22 cellular contexts compared by ENCODE assay signal in genomic region chr2:143572421-143572820, GRCh38.
"Had no signal": no experiment of that assay in that cellular context is flagged by ENCODE, and none has a peak within 500 bp of the region (broad histone marks: within the 10 kb centered on the region; RNA-seq: fewer than 3 reads in every experiment).

No MANE protein-coding gene starts in this region.

- H3K4me1 Mint-ChIP-seq: nephron had no signal

- H3K9me3 ChIP-seq: heart left ventricle, pancreas, thyroid gland, upper lobe of right lung had no signal

- H3K4me3 Mint-ChIP-seq: activated T-cell treated with anti-CD3 and anti-CD28 coated beads, Interleukin-2, amount 50 U/mL, for 4 hours; nephron; stimulated activated naive CD8-positive, alpha-beta T cell treated with anti-CD3 and anti-CD28 coated beads, Interleukin-15, Interleukin-2, amounts not matched to agents 100 ng/mL and 50 ng/mL, for 24 hours; T-helper 2 cell treated with Interferon-gamma antibody and Interleukin-4, amounts not matched to agents 5 μg/mL and 100 μg/mL, for 36 hours had no signal

- H3K4me3 ChIP-seq: heart left ventricle, pancreas, thyroid gland, upper lobe of right lung had no signal

- ATAC-seq: activated T-cell treated with anti-CD3 and anti-CD28 coated beads, Interleukin-2, amount 50 U/mL, for 4 hours; heart left ventricle; pancreas; right cardiac atrium had no signal

- DNase-seq: activated CD4-positive, alpha-beta T cell treated with anti-CD3 and anti-CD28 coated beads, Interleukin-2, amount 50 U/mL, for 1 hour; activated CD4-positive, CD25-positive, alpha-beta regulatory T cell treated with anti-CD3 and anti-CD28 coated beads, Interleukin-2, amount 50 U/mL, for 72 hours; activated CD8-positive, alpha-beta memory T cell treated with anti-CD3 and anti-CD28 coated beads, Interleukin-2, amount 50 U/mL, for 48 hours; activated naive CD4-positive, alpha-beta T cell treated with Interleukin-2 at 50 U/mL for 16 hours; activated T-cell treated with anti-CD3 and anti-CD28 coated beads, Interleukin-2, amount 50 U/mL, for 4 hours; aorta; brain microvascular endothelial cell; central memory CD4-positive, alpha-beta T cell; effector memory CD4-positive, alpha-beta T cell; heart left ventricle; mesenchymal stem cell; pancreas; right cardiac atrium; stimulated activated CD4-positive, alpha-beta T cell treated with anti-CD3 and anti-CD28 coated beads, Interleukin-12 subunit alpha, Interleukin-12 subunit beta, amount 100 ng/mL, for 4 hours; stimulated activated CD4-positive, alpha-beta T cell treated with anti-CD3 and anti-CD28 coated beads, Interleukin-4, amount 100 ng/mL, for 4 hours; substantia nigra; thyroid gland; upper lobe of right lung had no signal

- H3K36me3 ChIP-seq: brain microvascular endothelial cell, heart left ventricle, pancreas, thyroid gland, upper lobe of right lung had no signal

- H3K27me3 ChIP-seq: brain microvascular endothelial cell, heart left ventricle, pancreas, thyroid gland, upper lobe of right lung had no signal

- H3K27ac ChIP-seq: brain microvascular endothelial cell, heart left ventricle, pancreas, thyroid gland, upper lobe of right lung, VCaP had no signal

- H3K9me3 Mint-ChIP-seq: activated T-cell treated with anti-CD3 and anti-CD28 coated beads, Interleukin-2, amount 50 U/mL, for 4 hours; nephron; stimulated activated naive CD8-positive, alpha-beta T cell treated with anti-CD3 and anti-CD28 coated beads, Interleukin-15, Interleukin-2, amounts not matched to agents 100 ng/mL and 50 ng/mL, for 24 hours; T-helper 2 cell treated with Interferon-gamma antibody and Interleukin-4, amounts not matched to agents 5 μg/mL and 100 μg/mL, for 36 hours had no signal

- H3K27me3 Mint-ChIP-seq: stimulated activated naive CD8-positive, alpha-beta T cell treated with anti-CD3 and anti-CD28 coated beads, Interleukin-15, Interleukin-2, amounts not matched to agents 100 ng/mL and 50 ng/mL, for 24 hours had no signal

- H3K4me1 ChIP-seq: heart left ventricle, pancreas, thyroid gland, upper lobe of right lung had no signal

- H3K27ac Mint-ChIP-seq: nephron; stimulated activated naive CD8-positive, alpha-beta T cell treated with anti-CD3 and anti-CD28 coated beads, Interleukin-15, Interleukin-2, amounts not matched to agents 100 ng/mL and 50 ng/mL, for 24 hours; T-helper 2 cell treated with Interferon-gamma antibody and Interleukin-4, amounts not matched to agents 5 μg/mL and 100 μg/mL, for 36 hours had no signal
